ENCODE assay signal across 23 cellular contexts in the genomic region with DNA sequence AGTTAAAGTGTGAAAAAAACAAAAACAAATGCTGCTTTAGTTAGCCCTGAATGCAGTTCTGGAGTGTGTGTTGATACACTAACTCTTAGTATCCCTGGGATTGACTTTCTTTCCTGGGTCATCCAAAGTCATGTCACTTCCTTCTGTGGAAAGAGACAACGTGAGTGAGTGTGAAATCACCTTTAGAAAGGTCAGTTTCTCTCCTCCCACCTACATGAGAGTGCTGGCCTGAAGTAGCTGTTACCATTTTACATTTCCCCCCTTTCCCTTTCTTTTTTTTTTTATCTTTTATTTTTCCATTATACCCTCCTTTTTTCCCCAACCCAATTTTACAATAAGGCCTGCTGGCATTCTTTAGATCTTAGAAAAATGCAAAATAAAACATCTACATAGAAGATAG.
"Had no signal": no experiment of that assay in that cellular context is flagged by ENCODE, and none has a peak within 500 bp of the region (broad histone marks: within the 10 kb centered on the region; RNA-seq: fewer than 3 reads in every experiment).

No MANE protein-coding gene starts in this region.

- H3K4me3 Mint-ChIP-seq: mesothelial cell of epicardium; naive B cell; natural killer cell treated with Interleukin-12 subunit alpha and Interleukin-12 subunit beta and Interleukin-15 and Interleukin-18, amount 100 ng/mL, for 72 hours; neural progenitor cell; stimulated activated effector memory CD8-positive, alpha-beta T cell treated with anti-CD3 and anti-CD28 coated beads, Interleukin-12 subunit alpha, Interleukin-12 subunit beta, amount 100 ng/mL, for 72 hours had no signal

- H3K9me3 ChIP-seq: esophagus muscularis mucosa, left lung, mucosa of descending colon, psoas muscle, sigmoid colon, stomach, thyroid gland, vagina had no signal

- H3K9me3 Mint-ChIP-seq: mesothelial cell of epicardium; naive B cell; natural killer cell treated with Interleukin-12 subunit alpha and Interleukin-12 subunit beta and Interleukin-15 and Interleukin-18, amount 100 ng/mL, for 72 hours; neural progenitor cell; stimulated activated effector memory CD8-positive, alpha-beta T cell treated with anti-CD3 and anti-CD28 coated beads, Interleukin-12 subunit alpha, Interleukin-12 subunit beta, amount 100 ng/mL, for 72 hours had no signal

- ATAC-seq: heart right ventricle; left cardiac atrium; left lung; mucosa of descending colon; natural killer cell treated with Interleukin-12 subunit alpha and Interleukin-12 subunit beta and Interleukin-15 and Interleukin-18, amount 100 ng/mL, for 72 hours; psoas muscle; right cardiac atrium; stimulated activated effector memory CD8-positive, alpha-beta T cell treated with anti-CD3 and anti-CD28 coated beads, Interleukin-12 subunit alpha, Interleukin-12 subunit beta, amount 100 ng/mL, for 72 hours had no signal

- DNase-seq: effector memory CD4-positive, alpha-beta T cell; foreskin melanocyte; glutamatergic neuron; heart right ventricle; hippocampal formation; left cardiac atrium; left lung; naive B cell; psoas muscle; right cardiac atrium; sigmoid colon; stimulated activated CD4-positive, alpha-beta T cell treated with anti-CD3 and anti-CD28 coated beads, Interleukin-2, amount 100 ng/mL, for 24 hours; stimulated activated CD4-positive, alpha-beta T cell treated with anti-CD3 and anti-CD28 coated beads, Interleukin-4, amount 100 ng/mL, for 24 hours; stimulated activated naive CD4-positive, alpha-beta T cell treated with Interleukin-2 at 50 U/mL for 16 hours; stomach had no signal

- H3K36me3 Mint-ChIP-seq: naive B cell had no signal

- H3K27me3 Mint-ChIP-seq: naive B cell; natural killer cell treated with Interleukin-12 subunit alpha and Interleukin-12 subunit beta and Interleukin-15 and Interleukin-18, amount 100 ng/mL, for 72 hours had no signal

- H3K27ac Mint-ChIP-seq: mesothelial cell of epicardium; naive B cell; natural killer cell treated with Interleukin-12 subunit alpha and Interleukin-12 subunit beta and Interleukin-15 and Interleukin-18, amount 100 ng/mL, for 72 hours; neural progenitor cell; stimulated activated effector memory CD8-positive, alpha-beta T cell treated with anti-CD3 and anti-CD28 coated beads, Interleukin-12 subunit alpha, Interleukin-12 subunit beta, amount 100 ng/mL, for 72 hours had no signal

- H3K4me1 Mint-ChIP-seq: naive B cell; stimulated activated effector memory CD8-positive, alpha-beta T cell treated with anti-CD3 and anti-CD28 coated beads, Interleukin-12 subunit alpha, Interleukin-12 subunit beta, amount 100 ng/mL, for 72 hours had no signal
